In the genomic region with DNA sequence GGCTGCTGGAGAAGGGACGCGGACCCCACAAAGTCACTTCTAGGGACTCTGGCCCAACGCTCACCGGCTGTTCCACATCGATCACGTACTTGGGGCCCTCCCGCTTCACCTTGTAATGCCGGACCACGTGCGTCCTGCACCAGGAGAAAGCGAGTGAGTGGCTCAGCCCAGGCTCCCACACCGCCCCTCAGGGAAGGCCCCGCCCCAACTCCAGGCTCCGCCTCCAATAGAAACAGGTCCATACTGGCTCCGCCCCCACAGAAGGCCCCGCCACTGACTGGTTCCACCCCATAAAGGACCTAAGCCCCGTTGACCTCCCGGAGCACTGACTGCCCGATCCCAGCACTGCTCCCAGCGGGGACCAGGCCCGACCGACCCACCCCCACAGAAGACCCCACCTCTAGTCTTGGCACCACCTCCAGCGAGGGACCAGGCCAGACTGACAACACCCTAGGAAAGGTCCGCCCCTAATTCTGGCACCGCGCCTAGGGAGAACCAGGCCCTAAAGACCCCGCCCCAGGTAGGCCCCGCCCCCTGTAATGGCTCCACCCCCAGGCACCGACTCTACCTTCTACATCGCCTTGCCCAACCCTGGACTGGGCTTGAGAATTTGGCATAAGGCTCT, we compare ENCODE assay signal across 9 cellular contexts. TPM values are rescaled to one million over a fixed set of nuclear protein-coding genes. Genes with fewer than 3 reads are reported as not detected.
DNase-seq lines count a peak whose midpoint lies in the region; ATAC-seq and TF ChIP-seq lines count a peak whose summit lies in the region.
"Had no signal": no experiment of that assay in that cellular context is flagged by ENCODE, and none has a peak within 500 bp of the region (broad histone marks: within the 10 kb centered on the region; RNA-seq: fewer than 3 reads in every experiment).

No MANE protein-coding gene starts in this region.

- H3K27ac Mint-ChIP-seq in CD14-positive monocyte = peak overlapping the region in 2 of 7 donors; percentile 1 to 32
- H3K27ac Mint-ChIP-seq in activated CD4-positive, alpha-beta T cell treated with anti-CD3 and anti-CD28 coated beads, Interleukin-2, amount 10 ng/mL, durations not matched to agents 7 days and 5 days = peak overlapping the region; percentile 95

- peak overlapping the region; percentile 27 for H3K4me3 ChIP-seq in mucosa of stomach (ENCODE audit: low read length)

- ATAC-seq in HG03196 (IDR thresholded peaks at IDR 0.05; ENCODE audit: unreplicated experiment) (no peak), HG03571 (IDR thresholded peaks at IDR 0.05; ENCODE audit: unreplicated experiment) (no peak)

- no peaks in the 10 kb centered on the region for H3K4me1 ChIP-seq in mucosa of stomach (ENCODE audit: control insufficient read depth, insufficient read depth, low read length)

- CTCF ChIA-PET in activated CD4-positive, alpha-beta T cell treated with anti-CD3 and anti-CD28 coated beads, Interleukin-2, amount 10 ng/mL, durations not matched to agents 7 days and 5 days (lab: Charles Lee) = interaction anchor here (1.1 kb wide), 1 partner anchor 8 kb away, joined by 4 read pairs; no protein-coding TSS in a partner anchor

- DNase-seq in CD14-positive monocyte (ENCODE audit: low spot score) (no peak), LHCN-M2 (ENCODE audit: low read depth) (peak; percentile 24), ecto neural progenitor cell (ENCODE audit: low spot score) (peak; percentile 91)
- DNase-seq in activated CD4-positive, alpha-beta T cell treated with anti-CD3 and anti-CD28 coated beads, Interleukin-2, amount 10 ng/mL, durations not matched to agents 7 days and 5 days = peak; percentile 84
- DNase-seq in stimulated activated CD8-positive, alpha-beta memory T cell treated with anti-CD3 and anti-CD28 coated beads, Interleukin-7, amount 100 ng/mL, for 24 hours (ENCODE audit: low read depth) = peak; percentile 65

- H3K9me3 Mint-ChIP-seq in CD14-positive monocyte = peaks cover 8 to 33% (median 21%) of the 10 kb centered on the region in 7 donors
- H3K9me3 Mint-ChIP-seq in activated CD4-positive, alpha-beta T cell treated with anti-CD3 and anti-CD28 coated beads, Interleukin-2, amount 10 ng/mL, durations not matched to agents 7 days and 5 days = no peaks in the 10 kb centered on the region

- H3K36me3 Mint-ChIP-seq in CD14-positive monocyte = peaks cover 3% of the 10 kb centered on the region in 2 donors
- peaks cover 5% of the 10 kb centered on the region for H3K36me3 Mint-ChIP-seq in activated CD4-positive, alpha-beta T cell treated with anti-CD3 and anti-CD28 coated beads, Interleukin-2, amount 10 ng/mL, durations not matched to agents 7 days and 5 days (ENCODE audit: low read depth)

- H3K9ac ChIP-seq in mucosa of stomach (ENCODE audit: low read length) = no peak overlapping the region

- TF ChIP-seq CTCF in CD14-positive monocyte (IDR thresholded peaks at IDR 0.05) = no peak

- POLR2A ChIA-PET in activated CD4-positive, alpha-beta T cell treated with anti-CD3 and anti-CD28 coated beads, Interleukin-2, amount 10 ng/mL, durations not matched to agents 7 days and 5 days (lab: Charles Lee) = interaction anchor here (0.9 kb wide), 1 partner anchor 15 kb away, joined by 6 read pairs; no protein-coding TSS in a partner anchor

- H3K9me3 ChIP-seq in mucosa of stomach (ENCODE audit: control insufficient read depth, low read length) = no peaks in the 10 kb centered on the region

- peaks cover 28 to 45% (median 41%) of the 10 kb centered on the region in 3 donors for H3K27me3 Mint-ChIP-seq in CD14-positive monocyte (ENCODE audit: low read depth in 3 of 3)
- peaks cover 6% of the 10 kb centered on the region for H3K27me3 Mint-ChIP-seq in activated CD4-positive, alpha-beta T cell treated with anti-CD3 and anti-CD28 coated beads, Interleukin-2, amount 10 ng/mL, durations not matched to agents 7 days and 5 days

- no peaks in the 10 kb centered on the region for H3K36me3 ChIP-seq in mucosa of stomach (ENCODE audit: control insufficient read depth, insufficient read depth, low read length)

- intact Hi-C loops in CD14-positive monocyte (cut with micrococcal nuclease) = loop anchor here in 1 of 2 donors (10.0 kb wide), 1 partner anchor 347 kb away; a partner anchor contains a TSS

- peak overlapping the region; percentile 76 to 85 for H3K4me3 Mint-ChIP-seq in CD14-positive monocyte
- peak overlapping the region; percentile 83 for H3K4me3 Mint-ChIP-seq in activated CD4-positive, alpha-beta T cell treated with anti-CD3 and anti-CD28 coated beads, Interleukin-2, amount 10 ng/mL, durations not matched to agents 7 days and 5 days

- H3K4me1 Mint-ChIP-seq in CD14-positive monocyte = peaks cover 30% of the 10 kb centered on the region
- peaks cover 27% of the 10 kb centered on the region for H3K4me1 Mint-ChIP-seq in activated CD4-positive, alpha-beta T cell treated with anti-CD3 and anti-CD28 coated beads, Interleukin-2, amount 10 ng/mL, durations not matched to agents 7 days and 5 days

- H3K27me3 ChIP-seq in mucosa of stomach (ENCODE audit: control insufficient read depth, insufficient read depth, low read length) = no peaks in the 10 kb centered on the region

RNA-seq across cellular contexts. Expression of a gene that starts 11.3 kb away (rescaled TPM):
- polyA plus RNA-seq in CD14-positive monocyte = under 1 TPM in 1 of 2 donors, not detected in 1; 0.17 TPM
- total RNA-seq in LHCN-M2 (2014; rRNA removed) = 1.1 and 2.9 TPM in 2 replicates
- polyA plus RNA-seq in LHCN-M2 (2012) = 3.8 TPM
- total RNA-seq in activated CD4-positive, alpha-beta T cell treated with anti-CD3 and anti-CD28 coated beads, Interleukin-2, amount 10 ng/mL, durations not matched to agents 7 days and 5 days = 10 to 100 TPM; 10.4 to 11.9 TPM

RNA-seq across cellular contexts. Expression of a gene that starts 16.0 kb away (rescaled TPM):
- polyA plus RNA-seq in CD14-positive monocyte = 1 to 10 TPM; 6.5 to 7.0 TPM
- 1.2 and 5.1 TPM in 2 replicates for total RNA-seq in LHCN-M2 (2014; rRNA removed)
- 15.1 TPM for polyA plus RNA-seq in LHCN-M2 (2012)
- 10 to 100 TPM; 21.2 to 28.1 TPM for total RNA-seq in activated CD4-positive, alpha-beta T cell treated with anti-CD3 and anti-CD28 coated beads, Interleukin-2, amount 10 ng/mL, durations not matched to agents 7 days and 5 days

RNA-seq across cellular contexts. Expression of a gene that starts 23.0 kb away (rescaled TPM):
- polyA plus RNA-seq in CD14-positive monocyte = not detected
- total RNA-seq in LHCN-M2 (2014; rRNA removed) = 11.7 and 13.8 TPM in 2 replicates
- polyA plus RNA-seq in LHCN-M2 (2012) = 3.5 TPM
- 10 to 100 TPM; 12.7 to 17.2 TPM for total RNA-seq in activated CD4-positive, alpha-beta T cell treated with anti-CD3 and anti-CD28 coated beads, Interleukin-2, amount 10 ng/mL, durations not matched to agents 7 days and 5 days
- total RNA-seq: subcutaneous adipose tissue had no signal

RNA-seq across cellular contexts. Expression of a gene that starts 25.2 kb away (rescaled TPM):
- under 1 TPM in 1 of 2 donors, not detected in 1; 0.26 TPM for polyA plus RNA-seq in CD14-positive monocyte
- total RNA-seq in LHCN-M2 (2014; rRNA removed) = not detected in 2 replicates
- not detected for polyA plus RNA-seq in LHCN-M2 (2012)
- total RNA-seq in activated CD4-positive, alpha-beta T cell treated with anti-CD3 and anti-CD28 coated beads, Interleukin-2, amount 10 ng/mL, durations not matched to agents 7 days and 5 days = 10 to 100 TPM; 45.4 to 48.7 TPM

RNA-seq across cellular contexts. Expression of a gene that starts 48.3 kb away (rescaled TPM):
- not detected for polyA plus RNA-seq in CD14-positive monocyte
- 39.4 and 122 TPM in 2 replicates for total RNA-seq in LHCN-M2 (2014; rRNA removed)
- 28.5 TPM for polyA plus RNA-seq in LHCN-M2 (2012)
- not detected for total RNA-seq in activated CD4-positive, alpha-beta T cell treated with anti-CD3 and anti-CD28 coated beads, Interleukin-2, amount 10 ng/mL, durations not matched to agents 7 days and 5 days
- total RNA-seq: subcutaneous adipose tissue had no signal
